Comparison of ENCODE assay signal across 11 cellular contexts in genomic region chr9:31597977-31598376, GRCh38.
A peak's percentile ranks its signal among the peaks of the same experiment; 100 is the strongest.
DNase-seq lines count a peak whose midpoint lies in the region; ATAC-seq lines count a peak whose summit lies in the region.
"Had no signal": no experiment of that assay in that cellular context is flagged by ENCODE, and none has a peak within 500 bp of the region (broad histone marks: within the 10 kb centered on the region; RNA-seq: fewer than 3 reads in every experiment).

No MANE protein-coding gene starts in this region.

- DNase-seq in ACHN (peak; percentile 84), NCI-H2081 treated with DMSO at 0.1 percent for 48 hours (lab: John Stamatoyannopoulos, UW) (no peak), left ventricle myocardium superior (no peak), NCI-H187 treated with DMSO at 0.1 percent for 48 hours (lab: John Stamatoyannopoulos, UW) (no peak), T1000 (lab: John Stamatoyannopoulos, UW) (no peak)
- DNase-seq in central memory CD4-positive, alpha-beta T cell = peak; percentile 10
- DNase-seq: body of pancreas, heart left ventricle, NCI-H748 treated with DMSO at 0.1 percent for 48 hours had no signal

- in situ Hi-C loops in ACHN (cut with HindIII; ENCODE audit: low pct_ligation_motif_present, low pct_unique_long_range_greater_than_20kb, low sequenced_read_pairs) = no loop called here

- ATAC-seq in GM19351 (IDR thresholded peaks at IDR 0.05; ENCODE audit: unreplicated experiment) (peak; percentile 53), HG03558 (IDR thresholded peaks at IDR 0.05; ENCODE audit: extremely low read depth, unreplicated experiment) (peak; percentile 54), left ventricle myocardium superior (no peak)
- ATAC-seq: body of pancreas, heart left ventricle had no signal

- intact Hi-C loops in left ventricle myocardium superior (cut with micrococcal nuclease) = no loop called here

Comparison
In these comparisons a context has a peak if more than half of its experiments do, and no peak if none do; other contexts are left out.
1. DNase-seq: peak in ACHN (single experiment) and central memory CD4-positive, alpha-beta T cell (single experiment); none in NCI-H2081 treated with DMSO at 0.1 percent for 48 hours (single experiment), left ventricle myocardium superior (single experiment), NCI-H187 treated with DMSO at 0.1 percent for 48 hours (single experiment) and T1000 (single experiment).